In genomic region chr14:103808403-103809001, GRCh38 we compare ENCODE assay signal across 1 cellular context.
TF ChIP-seq lines count a peak whose summit lies in the region.

No MANE protein-coding gene starts in this region.

TF ChIP-seq in HepG2, 621 proteins besides CTCF, POLR2A, EP300 and RAD21 (continued from another document):
- TF ChIP-seq ZBTB4 (CRISPR knock-in tag; IDR thresholded peaks at IDR 0.05; ENCODE audit: borderline replicate concordance) (no peak), MAF1 (CRISPR knock-in tag; IDR thresholded peaks at IDR 0.05; ENCODE audit: borderline replicate concordance) (no peak), MTA3 (CRISPR knock-in tag; IDR thresholded peaks at IDR 0.05) (no peak), FLYWCH1 (CRISPR knock-in tag; IDR thresholded peaks at IDR 0.05) (no peak), ZBTB20 (CRISPR knock-in tag; IDR thresholded peaks at IDR 0.05; ENCODE audit: borderline replicate concordance, low read depth) (no peak), ATF7 (IDR thresholded peaks at IDR 0.05) (no peak), ATF7 (CRISPR knock-in tag; IDR thresholded peaks at IDR 0.05) (no peak), ZNF354B (CRISPR knock-in tag; IDR thresholded peaks at IDR 0.05) (no peak), THRA (CRISPR knock-in tag; IDR thresholded peaks at IDR 0.05; ENCODE audit: borderline replicate concordance) (0 out of 2 replicates have a peak, but pooled peaks have one; percentile 21), IKZF4 (CRISPR knock-in tag; IDR thresholded peaks at IDR 0.05; ENCODE audit: borderline replicate concordance, low read depth, not compliant biosample characterization) (no peak), STAG1 (CRISPR knock-in tag; IDR thresholded peaks at IDR 0.05) (peak; percentile 93), CERS6 (CRISPR knock-in tag; IDR thresholded peaks at IDR 0.05) (no peak), PATZ1 (CRISPR knock-in tag; IDR thresholded peaks at IDR 0.05) (peak; percentile 35; the same call in 1 of the 2 replicates), KDM3A (CRISPR knock-in tag; IDR thresholded peaks at IDR 0.05; ENCODE audit: low read depth) (no peak), ZNF644 (CRISPR knock-in tag; IDR thresholded peaks at IDR 0.05; ENCODE audit: low read depth) (no peak), ATF7-NPFF (CRISPR knock-in tag; IDR thresholded peaks at IDR 0.05; ENCODE audit: low read depth) (no peak), TMF1 (CRISPR knock-in tag; IDR thresholded peaks at IDR 0.05; ENCODE audit: low read depth) (no peak), PBX2 (CRISPR knock-in tag; IDR thresholded peaks at IDR 0.05) (no peak), ZNF274 (CRISPR knock-in tag; IDR thresholded peaks at IDR 0.05) (no peak), ZBED4 (CRISPR knock-in tag; IDR thresholded peaks at IDR 0.05; ENCODE audit: borderline replicate concordance) (0 out of 2 replicates have a peak, but pooled peaks have one; percentile 59), NR2F1 (CRISPR knock-in tag; IDR thresholded peaks at IDR 0.05) (no peak), ZBTB33 (CRISPR knock-in tag; IDR thresholded peaks at IDR 0.05) (no peak), ZBTB14 (CRISPR knock-in tag; IDR thresholded peaks at IDR 0.05) (no peak), SAP130 (CRISPR knock-in tag; IDR thresholded peaks at IDR 0.05; ENCODE audit: low read depth) (no peak), TEF (CRISPR knock-in tag; IDR thresholded peaks at IDR 0.05) (no peak), HOXA5 (CRISPR knock-in tag; IDR thresholded peaks at IDR 0.05) (no peak), ZNF451 (CRISPR knock-in tag; IDR thresholded peaks at IDR 0.05) (no peak), KDM2A (CRISPR knock-in tag; IDR thresholded peaks at IDR 0.05; ENCODE audit: borderline replicate concordance, low read depth) (peak; percentile 24; the same call in 1 of the 2 replicates), PCBP2 (optimal IDR thresholded peaks at IDR 0.05; ENCODE audit: low read depth, low read length, poor library complexity, severe bottlenecking) (no peak), TEAD3 (CRISPR knock-in tag; optimal IDR thresholded peaks at IDR 0.05; ENCODE audit: borderline replicate concordance) (peak; percentile 57), FUBP1 (CRISPR knock-in tag; IDR thresholded peaks at IDR 0.05; ENCODE audit: borderline replicate concordance) (no peak), MNT (IDR thresholded peaks at IDR 0.05) (no peak), ZNF263 (CRISPR knock-in tag; IDR thresholded peaks at IDR 0.05) (0 out of 2 replicates have a peak, but pooled peaks have one; percentile 34)
